Comparison of ENCODE assay signal across 23 cellular contexts in genomic region chr3:197407053-197407452, GRCh38.
DNase-seq lines count a peak whose midpoint lies in the region; ATAC-seq lines count a peak whose summit lies in the region.
"Had no signal": no experiment of that assay in that cellular context is flagged by ENCODE, and none has a peak within 500 bp of the region (broad histone marks: within the 10 kb centered on the region; RNA-seq: fewer than 3 reads in every experiment).

No MANE protein-coding gene starts in this region.

- H2AFZ ChIP-seq in neuronal stem cell (ENCODE audit: low read length): no peak overlapping the region

- no peak overlapping the region for H2BK5ac ChIP-seq in neuronal stem cell (ENCODE audit: low read length)

- H3K4ac ChIP-seq in neuronal stem cell (ENCODE audit: low read length): no peak overlapping the region

- H3K27me3 ChIP-seq in neuronal stem cell (ENCODE audit: control insufficient read depth in 3 of 3, insufficient read depth in 3 of 3, low read depth in 1 of 3, low read length in 3 of 3): no peaks in the 10 kb centered on the region

- H3K9me3 ChIP-seq in neuronal stem cell (replicated peaks in 1 of 2; ENCODE audit: control insufficient read depth in 2 of 2, insufficient read depth in 1 of 2, low read depth in 1 of 2, low read length in 2 of 2): peaks cover 5% of the 10 kb centered on the region in 2 donors

- intact Hi-C loops in cardiac septum (cut with DNase I) (no loop called here), Right ventricle myocardium superior (cut with DNase I) (no loop called here)

- H2BK15ac ChIP-seq in neuronal stem cell (ENCODE audit: low read length): peak overlapping the region; percentile 95

- whole genome bisulfite sequencing in neuronal stem cell (ENCODE audit: extremely low coverage in 2 of 2, insufficient read length in 2 of 2, insufficient replicate concordance in 1 of 2), 2 donors: no CpG with 5 or more reads among the region's 15 CpGs

- ATAC-seq in Right ventricle myocardium superior (ENCODE audit: poor library complexity): no peak
- no peak for ATAC-seq in left lobe of liver
- ATAC-seq: HepG2 had no signal

- DNase-seq in cardiac septum (ENCODE audit: low spot score) (peak; percentile 50), Right ventricle myocardium superior (no peak), left lobe of liver (ENCODE audit: low spot score) (peak; percentile 31), neuronal stem cell (ENCODE audit: low spot score) (no peak), MV-4-11 (lab: John Stamatoyannopoulos, UW) (no peak), NCI-H510A (lab: John Stamatoyannopoulos, UW) (no peak), NCI-H146 (lab: John Stamatoyannopoulos, UW) (no peak)
- DNase-seq: Calu3; CD8-positive, alpha-beta memory T cell; GDM1; H9; HFFc6; KBM-7; NCI-H1092 treated with DMSO at 0.1 percent for 48 hours; NCI-H1436 treated with DMSO at 0.1 percent for 48 hours; NCI-H2029; NCI-H2227 treated with DMSO at 0.1 percent for 48 hours; NCI-H524; NCI-H774; NK-92 treated with Interleukin-12 subunit alpha and Interleukin-12 subunit beta, amount 100 ng/mL, for 24 hours had no signal

- H3K27ac ChIP-seq in neuronal stem cell (replicated peaks; ENCODE audit: low read length): no peak overlapping the region
- H3K27ac ChIP-seq: C4-2B, HL-60 had no signal

- H4K91ac ChIP-seq in neuronal stem cell (ENCODE audit: low read depth, low read length, poor library complexity): no peak overlapping the region

- peak overlapping the region; percentile 88 for H2BK12ac ChIP-seq in neuronal stem cell (ENCODE audit: low read length)

- H3K9ac ChIP-seq in neuronal stem cell (ENCODE audit: low read depth, low read length, poor library complexity): peak overlapping the region; percentile 3

- H3K79me1 ChIP-seq in neuronal stem cell (ENCODE audit: low read depth, low read length): no peaks in the 10 kb centered on the region

- no peak overlapping the region for H2BK120ac ChIP-seq in neuronal stem cell (ENCODE audit: low read depth, low read length)

- no peak overlapping the region for H3K14ac ChIP-seq in neuronal stem cell (ENCODE audit: low read length)

- H3K4me3 ChIP-seq in neuronal stem cell (ENCODE audit: low read length in 2 of 2): no peak overlapping the region

- H2AK5ac ChIP-seq in neuronal stem cell (ENCODE audit: low read depth, low read length): peak overlapping the region; percentile 93

- H3K18ac ChIP-seq in neuronal stem cell (ENCODE audit: low read length): peak overlapping the region; percentile 85

- peaks cover 0 to 9% of the 10 kb centered on the region in 2 donors for H3K4me1 ChIP-seq in neuronal stem cell (ENCODE audit: control insufficient read depth in 2 of 2, insufficient read depth in 1 of 2, low read depth in 1 of 2, low read length in 2 of 2)

- H4K8ac ChIP-seq in neuronal stem cell (ENCODE audit: low read depth, low read length): no peak overlapping the region

- H3K36me3 ChIP-seq in neuronal stem cell (replicated peaks in 1 of 2; ENCODE audit: control insufficient read depth in 2 of 2, insufficient read depth in 2 of 2, low read length in 2 of 2): no peaks in the 10 kb centered on the region

- peak overlapping the region; percentile 39 for H3K23ac ChIP-seq in neuronal stem cell (ENCODE audit: low read depth, low read length, poor library complexity)

- H3K4me2 ChIP-seq in neuronal stem cell (ENCODE audit: insufficient read depth, low read length, poor library complexity, severe bottlenecking): no peak overlapping the region

Comparison
In these comparisons a context has a peak if more than half of its experiments do, and no peak if none do; other contexts are left out.
1. DNase-seq: peak in cardiac septum (single experiment) and left lobe of liver (single experiment); none in Right ventricle myocardium superior (single experiment), neuronal stem cell (single experiment), MV-4-11 (single experiment), NCI-H510A (single experiment) and NCI-H146 (single experiment).